Comparison of ENCODE assay signal across 2 cellular contexts in the genomic region with DNA sequence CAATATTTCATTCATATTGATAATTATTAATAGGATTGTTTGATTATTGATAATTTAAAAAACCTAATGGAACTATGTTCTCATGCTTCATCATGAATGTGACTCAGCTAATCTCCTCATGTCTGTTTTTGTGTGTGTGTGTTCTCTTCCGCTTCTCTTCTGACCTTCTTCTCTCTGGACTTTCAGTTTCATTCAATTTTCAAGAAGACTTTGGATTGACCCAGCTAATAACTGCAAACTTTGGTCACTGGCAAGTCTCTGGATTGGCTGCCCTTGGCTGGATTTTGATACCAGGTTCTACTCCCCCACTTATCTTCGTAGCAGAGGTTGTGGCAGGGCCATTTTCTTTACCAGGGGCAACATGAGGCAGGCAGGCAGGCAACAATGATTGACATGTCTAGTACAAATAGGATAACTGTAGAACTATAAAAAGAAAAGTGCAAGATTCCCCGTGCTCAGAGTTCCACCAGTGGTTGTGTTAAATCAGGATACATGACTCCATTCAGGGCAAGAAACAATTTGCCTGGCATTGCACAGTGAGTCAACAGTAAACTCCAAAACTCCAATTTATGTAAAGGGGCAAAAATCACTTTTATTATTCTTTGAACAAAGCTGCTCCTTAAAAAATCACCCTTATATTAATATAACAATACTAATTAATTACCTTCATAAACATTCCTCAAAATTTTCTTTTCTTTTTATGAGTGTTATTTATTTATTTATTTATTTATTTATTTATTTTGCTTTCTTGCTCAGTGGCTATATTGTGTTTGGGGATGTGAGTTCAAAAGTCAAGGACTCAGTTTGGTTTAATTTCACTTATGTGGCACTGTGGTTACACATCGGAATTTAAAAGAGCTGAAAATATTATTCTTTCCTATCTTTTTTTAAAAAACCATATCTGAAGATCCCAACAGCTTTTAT.
TF ChIP-seq lines count a peak whose summit lies in the region.

No MANE protein-coding gene starts in this region.

TF ChIP-seq in A549, 52 proteins besides CTCF, POLR2A, EP300 and RAD21 (continued from another document):
- TF ChIP-seq, protein P1, sequence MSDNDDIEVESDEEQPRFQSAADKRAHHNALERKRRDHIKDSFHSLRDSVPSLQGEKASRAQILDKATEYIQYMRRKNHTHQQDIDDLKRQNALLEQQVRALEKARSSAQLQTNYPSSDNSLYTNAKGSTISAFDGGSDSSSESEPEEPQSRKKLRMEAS (IDR thresholded peaks at IDR 0.05) = no peak
- peak; percentile 65 for TF ChIP-seq ZC3H11A (IDR thresholded peaks at IDR 0.05)

TF ChIP-seq in GM23338, 12 proteins besides CTCF, POLR2A, EP300 and RAD21 (continued from another document):
- TF ChIP-seq ZNF462 (CRISPR knock-in tag; IDR thresholded peaks at IDR 0.05) = no peak
- TF ChIP-seq ZNF331 (CRISPR knock-in tag; IDR thresholded peaks at IDR 0.05; ENCODE audit: low read depth) = no peak
- TF ChIP-seq REST (IDR thresholded peaks at IDR 0.05; ENCODE audit: unreplicated experiment) = no peak
- no peak for TF ChIP-seq EZH2phosphoT487 (IDR thresholded peaks at IDR 0.05; ENCODE audit: unreplicated experiment)
- TF ChIP-seq EZH2 (IDR thresholded peaks at IDR 0.05; ENCODE audit: low read depth, unreplicated experiment) = no peak
- TF ChIP-seq, protein P2, sequence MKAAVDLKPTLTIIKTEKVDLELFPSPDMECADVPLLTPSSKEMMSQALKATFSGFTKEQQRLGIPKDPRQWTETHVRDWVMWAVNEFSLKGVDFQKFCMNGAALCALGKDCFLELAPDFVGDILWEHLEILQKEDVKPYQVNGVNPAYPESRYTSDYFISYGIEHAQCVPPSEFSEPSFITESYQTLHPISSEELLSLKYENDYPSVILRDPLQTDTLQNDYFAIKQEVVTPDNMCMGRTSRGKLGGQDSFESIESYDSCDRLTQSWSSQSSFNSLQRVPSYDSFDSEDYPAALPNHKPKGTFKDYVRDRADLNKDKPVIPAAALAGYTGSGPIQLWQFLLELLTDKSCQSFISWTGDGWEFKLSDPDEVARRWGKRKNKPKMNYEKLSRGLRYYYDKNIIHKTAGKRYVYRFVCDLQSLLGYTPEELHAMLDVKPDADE (IDR thresholded peaks at IDR 0.05) = no peak
- no peak for TF ChIP-seq POLR2AphosphoS5 (IDR thresholded peaks at IDR 0.05; ENCODE audit: low read depth)
- no peak for TF ChIP-seq CREB1 (CRISPR knock-in tag; IDR thresholded peaks at IDR 0.05; ENCODE audit: low read depth)
